Comparison of ENCODE assay signal across 28 cellular contexts in genomic region chr19:58237324-58237723, GRCh38.
"Had no signal": no experiment of that assay in that cellular context is flagged by ENCODE, and none has a peak within 500 bp of the region (broad histone marks: within the 10 kb centered on the region; RNA-seq: fewer than 3 reads in every experiment).

No MANE protein-coding gene starts in this region.

- H3K4me3 ChIP-seq: body of pancreas, esophagus muscularis mucosa, gastrocnemius medialis, heart left ventricle had no signal

- DNase-seq: activated B cell treated with CpG ODN at 0.5 μM for 24 hours; activated CD4-positive, alpha-beta T cell treated with anti-CD3 and anti-CD28 coated beads for 48 hours; activated CD4-positive, alpha-beta T cell treated with anti-CD3 and anti-CD28 coated beads, Interleukin-2, amount 50 U/mL, for 1 hour; activated CD4-positive, alpha-beta T cell treated with anti-CD3 and anti-CD28 coated beads, Interleukin-2, amount 50 U/mL, for 48 hours; activated CD8-positive, alpha-beta memory T cell treated with anti-CD3 and anti-CD28 coated beads for 24 hours; activated CD8-positive, alpha-beta T cell treated with anti-CD3 and anti-CD28 coated beads for 36 hours; activated effector memory CD4-positive, alpha-beta T cell treated with Interleukin-2 at 50 U/mL for 16 hours; activated gamma-delta T cell treated with Interleukin-2 at 50 U/mL for 16 hours; activated naive CD4-positive, alpha-beta T cell treated with anti-CD3 and anti-CD28 coated beads, Interleukin-2, amount 50 U/mL, for 16 hours; activated naive CD4-positive, alpha-beta T cell treated with Interleukin-2 at 50 U/mL for 16 hours; activated T-cell treated with anti-CD3 and anti-CD28 coated beads, Interleukin-2, amount 50 U/mL, for 4 hours; amniotic stem cell; aorta; body of pancreas; caudate nucleus; effector memory CD4-positive, alpha-beta T cell; endodermal cell; erythroblast; foreskin keratinocyte; gastrocnemius medialis; glutamatergic neuron; heart left ventricle; T1000; WERI-Rb-1 had no signal

- H3K4me1 ChIP-seq: body of pancreas, esophagus muscularis mucosa, foreskin keratinocyte, gastrocnemius medialis, heart left ventricle had no signal

- H3K27me3 ChIP-seq: body of pancreas, esophagus muscularis mucosa, foreskin keratinocyte, gastrocnemius medialis, heart left ventricle had no signal

- H3K27ac ChIP-seq: body of pancreas, esophagus muscularis mucosa, foreskin keratinocyte, gastrocnemius medialis, heart left ventricle, WERI-Rb-1 had no signal

- FAIRE-seq: colon had no signal

- ATAC-seq: activated CD4-positive, CD25-positive, alpha-beta regulatory T cell treated with anti-CD3 and anti-CD28 coated beads, Interleukin-2, amount 50 U/mL, for 24 hours; activated CD8-positive, alpha-beta T cell treated with anti-CD3 and anti-CD28 coated beads for 36 hours; activated T-cell treated with anti-CD3 and anti-CD28 coated beads, Interleukin-2, amount 50 U/mL, for 4 hours; activated T-helper 17 cell treated with anti-CD3 and anti-CD28 coated beads, Interleukin-2, amount 50 U/mL, for 72 hours; body of pancreas; foreskin keratinocyte; gastrocnemius medialis; heart left ventricle had no signal
